ENCODE assay signal across 23 cellular contexts in the genomic region with DNA sequence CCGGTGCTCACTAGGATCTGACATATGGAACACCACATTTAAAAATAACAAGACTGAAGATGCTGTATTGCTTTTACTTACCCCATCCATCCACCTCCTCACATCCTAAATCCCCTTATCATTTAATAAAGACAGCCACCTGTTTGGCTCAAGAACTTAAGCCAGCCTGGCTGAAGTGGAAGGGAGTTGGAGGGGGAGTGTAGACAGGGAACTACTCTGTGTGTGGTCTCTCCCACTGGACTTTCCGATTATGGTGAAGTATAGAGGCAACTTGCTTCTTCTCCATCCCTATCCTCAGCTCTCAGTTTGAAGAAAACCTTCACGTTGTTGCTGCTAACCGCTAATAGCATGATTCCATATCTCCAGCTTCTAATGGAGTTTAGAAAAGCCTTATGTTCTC.
"Had no signal": no experiment of that assay in that cellular context is flagged by ENCODE, and none has a peak within 500 bp of the region (broad histone marks: within the 10 kb centered on the region; RNA-seq: fewer than 3 reads in every experiment).

No MANE protein-coding gene starts in this region.

- H3K36me3 ChIP-seq: MG63 had no signal

- DNase-seq: IMR-90, Karpas-422, KG1, MG63, NCI-H1092, NCI-H1105 treated with DMSO at 0.1 percent for 48 hours, NCI-H1417 treated with DMSO at 0.1 percent for 48 hours, NCI-H187, NCI-H2029, NCI-H2081 treated with DMSO at 0.1 percent for 48 hours, NCI-H2171, NCI-H226, NCI-H446, NCI-H510A, NCI-H526 treated with DMSO at 0.1 percent for 48 hours, NCI-H748 treated with DMSO at 0.1 percent for 48 hours, Right ventricle myocardium superior, RPMI8226, SIG-M5, SK-N-SH, SW 1271, T-cell had no signal

- H3K27me3 ChIP-seq: MG63 had no signal

- H3K4me3 ChIP-seq: MG63 had no signal

- H3K9me3 ChIP-seq: MG63, SK-N-SH had no signal

- ATAC-seq: HepG2, T-cell had no signal
